Comparison of ENCODE assay signal across 1 cellular context in the genomic region with DNA sequence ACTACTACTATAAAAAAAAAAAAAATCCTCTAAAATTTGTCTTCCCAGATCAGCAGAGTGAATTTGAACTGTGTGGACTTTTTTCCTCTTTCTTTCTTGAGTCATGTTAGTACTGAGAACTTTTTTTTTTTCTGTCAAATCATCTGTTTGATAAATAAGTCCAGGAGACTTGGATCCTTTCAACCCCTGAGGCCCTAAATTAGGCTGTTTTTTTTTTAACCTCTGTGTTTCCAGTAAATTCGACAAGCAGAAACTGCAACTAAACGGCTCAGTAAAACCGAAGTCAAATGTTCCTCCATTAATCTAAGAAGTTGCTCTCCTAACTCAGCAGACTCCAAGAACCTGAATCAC.
TF ChIP-seq lines count a peak whose summit lies in the region.

No MANE protein-coding gene starts in this region.

TF ChIP-seq in H1, 55 proteins besides CTCF, POLR2A, EP300 and RAD21:
- TF ChIP-seq POLR2AphosphoS5 (IDR thresholded peaks at IDR 0.05; ENCODE audit: low read depth, low read length) (no peak), ASH2L (IDR thresholded peaks at IDR 0.05; ENCODE audit: low read length) (peak; percentile 4)
